8 cellular contexts compared by ENCODE assay signal in genomic region chr6:17885079-17885478, GRCh38.
DNase-seq lines count a peak whose midpoint lies in the region; ATAC-seq and TF ChIP-seq lines count a peak whose summit lies in the region.

No MANE protein-coding gene starts in this region.

- no peaks in the 10 kb centered on the region for H3K9me3 Mint-ChIP-seq in CD14-positive monocyte

- peak overlapping the region; percentile 89 to 97 (median 96) for H3K27ac Mint-ChIP-seq in CD14-positive monocyte

- ATAC-seq in GM19452 (IDR thresholded peaks at IDR 0.05; ENCODE audit: unreplicated experiment) (peak; percentile 51), HG03378 (IDR thresholded peaks at IDR 0.05; ENCODE audit: unreplicated experiment) (peak; percentile 45)

- H3K36me3 Mint-ChIP-seq in CD14-positive monocyte: peaks cover 7 to 21% of the 10 kb centered on the region in 2 donors

- no peak for TF ChIP-seq CTCF in CD14-positive monocyte (IDR thresholded peaks at IDR 0.05)

- H3K4me1 Mint-ChIP-seq in CD14-positive monocyte: peaks cover 64% of the 10 kb centered on the region

- peak overlapping the region; percentile 54 to 84 for H3K4me3 Mint-ChIP-seq in CD14-positive monocyte

- peaks cover 0 to 2% (median 0%) of the 10 kb centered on the region in 3 donors for H3K27me3 Mint-ChIP-seq in CD14-positive monocyte (ENCODE audit: low read depth in 3 of 3)

- DNase-seq in CD14-positive monocyte (ENCODE audit: low spot score): no peak
- no peak for DNase-seq in caudate nucleus (lab: John Stamatoyannopoulos, UW)
- no peak for DNase-seq in activated gamma-delta T cell treated with Interleukin-2 at 50 U/mL for 16 hours
- no peak for DNase-seq in NCI-H2196 (lab: John Stamatoyannopoulos, UW; ENCODE audit: unreplicated experiment)
- DNase-seq in epidermal melanocyte (ENCODE audit: insufficient read length, low spot score): no peak
- DNase-seq in SHP77 (lab: John Stamatoyannopoulos, UW): no peak

- H3K27ac ChIP-seq in caudate nucleus (ENCODE audit: low read depth, low read length): peak overlapping the region; percentile 37

- intact Hi-C loops in CD14-positive monocyte (cut with micrococcal nuclease): loop anchor here in 1 of 2 donors (10.0 kb wide), 2 partner anchors 50 to 100 kb away; partner anchors contain the start of gene KIF13A
